Comparison of ENCODE assay signal across 14 cellular contexts in the genomic region with DNA sequence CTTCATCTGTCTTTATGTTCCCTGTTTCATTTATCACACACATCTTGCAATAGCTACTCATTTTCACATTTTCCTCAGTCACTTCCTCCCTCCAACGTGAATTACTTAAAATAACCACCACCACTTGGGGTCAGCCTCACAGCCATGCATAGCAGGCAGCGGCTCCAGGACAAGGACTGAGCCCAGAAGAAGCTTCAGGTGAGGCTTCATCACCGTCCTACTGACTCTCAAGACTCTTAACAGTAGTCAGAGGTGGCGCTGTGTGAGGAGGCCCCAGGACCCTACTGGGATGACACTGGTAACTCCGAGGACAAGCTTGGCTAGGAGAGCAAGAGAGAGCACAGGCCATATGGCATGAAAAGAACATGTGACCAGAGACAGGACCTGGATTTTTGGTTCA. TPM values are rescaled to one million over a fixed set of nuclear protein-coding genes. Genes with fewer than 3 reads are reported as not detected.
DNase-seq lines count a peak whose midpoint lies in the region; ATAC-seq and TF ChIP-seq lines count a peak whose summit lies in the region.
"Had no signal": no experiment of that assay in that cellular context is flagged by ENCODE, and none has a peak within 500 bp of the region (broad histone marks: within the 10 kb centered on the region; RNA-seq: fewer than 3 reads in every experiment).

No MANE protein-coding gene starts in this region.

- no peak overlapping the region for H3K4me3 Mint-ChIP-seq in endodermal cell
- H3K4me3 Mint-ChIP-seq in Calu3 (ENCODE audit: low read depth, unreplicated experiment), result no peak overlapping the region
- H3K4me3 Mint-ChIP-seq: activated CD4-positive, alpha-beta memory T cell treated with anti-CD3 and anti-CD28 coated beads, Interleukin-2, amount 10 ng/mL, durations not matched to agents 7 days and 5 days had no signal

- DNase-seq in G401 (ENCODE audit: low spot score), result peak; percentile 55
- DNase-seq in HCT116 (ENCODE audit: low read depth, low spot score), result no peak
- peak; percentile 65 for DNase-seq in endodermal cell
- DNase-seq in Ammon's horn (ENCODE audit: low spot score), result no peak
- no peak for DNase-seq in Calu3
- no peak for DNase-seq in CD1c-positive myeloid dendritic cell (ENCODE audit: extremely low spot score)
- DNase-seq: activated CD4-positive, alpha-beta memory T cell treated with anti-CD3 and anti-CD28 coated beads, Interleukin-2, amount 10 ng/mL, durations not matched to agents 7 days and 5 days; GOT3; left lung; NCI-H2171 treated with DMSO at 0.1 percent for 48 hours; NK-92 treated with Interleukin-12 subunit alpha and Interleukin-12 subunit beta, amount 100 ng/mL, for 24 hours; SJCRH30 had no signal

- BruUV-seq in HCT116 (replicated peaks; lab: Mats Ljungman, UMichigan) (no TSS peak), Calu3 (replicated peaks; lab: Mats Ljungman, UMichigan) (no TSS peak)

- H3K4me2 ChIP-seq in HCT116 (ENCODE audit: low read length), result no peak overlapping the region
- no peak overlapping the region for H3K4me2 ChIP-seq in OCI-LY3 (ENCODE audit: low read length)

- H3K4me3 ChIP-seq in HCT116 (replicated peaks in 1 of 2; ENCODE audit: low read depth in 1 of 2, low read length in 2 of 2) (no peak overlapping the region), OCI-LY3 (ENCODE audit: low read length) (no peak overlapping the region), endodermal cell (ENCODE audit: low read length) (no peak overlapping the region)
- H3K4me3 ChIP-seq: left lung, SJCRH30 had no signal

- TF ChIP-seq RAD21 in HCT116 (IDR thresholded peaks at IDR 0.05; ENCODE audit: low read depth), result 0 out of 2 replicates have a peak, but pooled peaks have one; percentile 4

- CTCF ChIA-PET in HCT116 (lab: Charles Lee), result no interaction called here
- CTCF ChIA-PET in Calu3 (lab: Charles Lee), result no interaction called here

- H4K20me1 ChIP-seq in HCT116 (ENCODE audit: insufficient read depth), result no peaks in the 10 kb centered on the region
- H4K20me1 ChIP-seq in OCI-LY3 (ENCODE audit: insufficient read depth, low read length), result no peaks in the 10 kb centered on the region

- in situ Hi-C loops in G401 (cut with HindIII; ENCODE audit: low sequenced_read_pairs), result no loop called here

- H3K36me3 ChIP-seq in HCT116 (ENCODE audit: control insufficient read depth in 1 of 2, insufficient read depth in 2 of 2, low read length in 2 of 2), result no peaks in the 10 kb centered on the region
- H3K36me3 ChIP-seq in OCI-LY3 (replicated peaks; ENCODE audit: low read depth, low read length), result no peaks in the 10 kb centered on the region
- no peaks in the 10 kb centered on the region for H3K36me3 ChIP-seq in endodermal cell (ENCODE audit: control insufficient read depth, insufficient read depth, low read length)
- H3K36me3 ChIP-seq: left lung, SJCRH30 had no signal

- H3K4me1 Mint-ChIP-seq in endodermal cell, result peaks cover 15% of the 10 kb centered on the region
- H3K4me1 Mint-ChIP-seq in Calu3 (ENCODE audit: low read depth, unreplicated experiment), result no peaks in the 10 kb centered on the region
- H3K4me1 Mint-ChIP-seq: activated CD4-positive, alpha-beta memory T cell treated with anti-CD3 and anti-CD28 coated beads, Interleukin-2, amount 10 ng/mL, durations not matched to agents 7 days and 5 days had no signal

- TF ChIP-seq CTCF in HCT116 (IDR thresholded peaks at IDR 0.05 in 2 of 3, conservative IDR thresholded peaks at IDR 0.05 in 1 of 3; ENCODE audit: borderline replicate concordance in 1 of 3, insufficient read depth in 1 of 3, low read depth in 2 of 3, low read length in 2 of 3) (no peak), OCI-LY3 (IDR thresholded peaks at IDR 0.05; ENCODE audit: low read depth, low read length) (peak; percentile 35), endodermal cell (conservative IDR thresholded peaks at IDR 0.05) (peak; percentile 57), Calu3 (IDR thresholded peaks at IDR 0.05; ENCODE audit: unreplicated experiment) (no peak)

- no peak overlapping the region for H3K27ac ChIP-seq in HCT116 (ENCODE audit: low read depth, low read length)
- H3K27ac ChIP-seq in OCI-LY3 (ENCODE audit: low read length), result no peak overlapping the region
- H3K27ac ChIP-seq in endodermal cell (ENCODE audit: low read depth, low read length), result no peak overlapping the region
- H3K27ac ChIP-seq: left lung, SJCRH30 had no signal

- H3K9me2 ChIP-seq in HCT116 (ENCODE audit: insufficient read depth), result no peaks in the 10 kb centered on the region

- POLR2A ChIA-PET in HCT116 (lab: Charles Lee), result no interaction called here

- H3K4me1 ChIP-seq in HCT116 (ENCODE audit: control insufficient read depth in 1 of 2, insufficient read depth in 2 of 2, low read length in 2 of 2) (no peaks in the 10 kb centered on the region), OCI-LY3 (ENCODE audit: low read length) (peaks cover 7% of the 10 kb centered on the region), endodermal cell (ENCODE audit: control insufficient read depth, insufficient read depth, low read length) (no peaks in the 10 kb centered on the region)
- H3K4me1 ChIP-seq: left lung, SJCRH30 had no signal

- RAD21 ChIA-PET in HCT116 (lab: Charles Lee; ENCODE audit: low non-redundant PET in 1 of 2, low total read pairs in 2 of 2, uncharacterized antibody in 2 of 2, unreplicated experiment in 2 of 2), result no interaction called here

- H3K9me3 Mint-ChIP-seq in endodermal cell (peaks cover 4% of the 10 kb centered on the region), Calu3 (ENCODE audit: low read depth, unreplicated experiment) (no peaks in the 10 kb centered on the region)
- H3K9me3 Mint-ChIP-seq: activated CD4-positive, alpha-beta memory T cell treated with anti-CD3 and anti-CD28 coated beads, Interleukin-2, amount 10 ng/mL, durations not matched to agents 7 days and 5 days had no signal

- H3K27me3 Mint-ChIP-seq in endodermal cell (ENCODE audit: insufficient read depth), result peaks cover 3% of the 10 kb centered on the region
- no peaks in the 10 kb centered on the region for H3K27me3 Mint-ChIP-seq in Calu3 (ENCODE audit: unreplicated experiment)
- H3K27me3 Mint-ChIP-seq: activated CD4-positive, alpha-beta memory T cell treated with anti-CD3 and anti-CD28 coated beads, Interleukin-2, amount 10 ng/mL, durations not matched to agents 7 days and 5 days had no signal

- no peaks in the 10 kb centered on the region for H3K79me2 ChIP-seq in HCT116 (ENCODE audit: insufficient read depth, low read length)
- no peaks in the 10 kb centered on the region for H3K79me2 ChIP-seq in OCI-LY3 (ENCODE audit: low read length)

- H3K36me3 Mint-ChIP-seq in endodermal cell (ENCODE audit: low read depth) (no peaks in the 10 kb centered on the region), Calu3 (ENCODE audit: insufficient read depth, unreplicated experiment) (no peaks in the 10 kb centered on the region)

- H3K9me3 ChIP-seq in HCT116 (ENCODE audit: control insufficient read depth in 1 of 2, insufficient read depth in 1 of 2, low read depth in 1 of 2, low read length in 2 of 2), result no peaks in the 10 kb centered on the region
- H3K9me3 ChIP-seq in OCI-LY3 (ENCODE audit: insufficient read depth, low read length), result no peaks in the 10 kb centered on the region
- H3K9me3 ChIP-seq in endodermal cell (ENCODE audit: control insufficient read depth, low read length), result no peaks in the 10 kb centered on the region
- H3K9me3 ChIP-seq: left lung, SJCRH30 had no signal

- no peaks in the 10 kb centered on the region for H3K27me3 ChIP-seq in HCT116 (ENCODE audit: insufficient read depth, low read length)
- no peaks in the 10 kb centered on the region for H3K27me3 ChIP-seq in OCI-LY3 (ENCODE audit: low read depth, low read length)
- no peaks in the 10 kb centered on the region for H3K27me3 ChIP-seq in endodermal cell (ENCODE audit: control insufficient read depth, insufficient read depth, low read length, poor library complexity, severe bottlenecking)
- H3K27me3 ChIP-seq: left lung, SJCRH30 had no signal

- TF ChIP-seq POLR2A in HCT116 (IDR thresholded peaks at IDR 0.05; ENCODE audit: borderline replicate concordance, extremely low read depth, insufficient read depth, insufficient read length), result no peak

- no peak overlapping the region for H3K27ac Mint-ChIP-seq in endodermal cell
- no peak overlapping the region for H3K27ac Mint-ChIP-seq in Calu3 (ENCODE audit: unreplicated experiment)
- H3K27ac Mint-ChIP-seq: activated CD4-positive, alpha-beta memory T cell treated with anti-CD3 and anti-CD28 coated beads, Interleukin-2, amount 10 ng/mL, durations not matched to agents 7 days and 5 days had no signal

- H3K9ac ChIP-seq in HCT116 (ENCODE audit: low read length), result no peak overlapping the region
- H3K9ac ChIP-seq in OCI-LY3 (ENCODE audit: low read length), result no peak overlapping the region
- H3K9ac ChIP-seq in endodermal cell (ENCODE audit: extremely low read depth, low read length, poor library complexity, severe bottlenecking), result no peak overlapping the region

- 78 to 90% methylated on average over 4 to 5 of the region's 5 CpGs for WGBS in endodermal cell (ENCODE audit: insufficient coverage in 1 of 2, insufficient read length in 1 of 2), 2 experiments

- intact Hi-C loops in HCT116 (cut with micrococcal nuclease) (no loop called here), Calu3 (cut with micrococcal nuclease; ENCODE audit: unreplicated experiment) (no loop called here)

- H2AFZ ChIP-seq in HCT116 (ENCODE audit: low read depth, low read length, poor library complexity, severe bottlenecking) (no peak overlapping the region), OCI-LY3 (ENCODE audit: low read depth, low read length) (no peak overlapping the region)

- ATAC-seq in HCT116 (peak; percentile 42; the same call in 1 of the 2 replicates), GM19328 (IDR thresholded peaks at IDR 0.05; ENCODE audit: unreplicated experiment) (no peak)
- ATAC-seq: left lung had no signal

TF ChIP-seq in HCT116, 20 proteins besides CTCF, POLR2A, EP300 and RAD21:
- TF ChIP-seq, protein P1, sequence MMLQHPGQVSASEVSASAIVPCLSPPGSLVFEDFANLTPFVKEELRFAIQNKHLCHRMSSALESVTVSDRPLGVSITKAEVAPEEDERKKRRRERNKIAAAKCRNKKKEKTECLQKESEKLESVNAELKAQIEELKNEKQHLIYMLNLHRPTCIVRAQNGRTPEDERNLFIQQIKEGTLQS (IDR thresholded peaks at IDR 0.05), result no peak
- TF ChIP-seq, protein P2, sequence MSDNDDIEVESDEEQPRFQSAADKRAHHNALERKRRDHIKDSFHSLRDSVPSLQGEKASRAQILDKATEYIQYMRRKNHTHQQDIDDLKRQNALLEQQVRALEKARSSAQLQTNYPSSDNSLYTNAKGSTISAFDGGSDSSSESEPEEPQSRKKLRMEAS (IDR thresholded peaks at IDR 0.05), result no peak
- no peak for TF ChIP-seq SIN3A (IDR thresholded peaks at IDR 0.05; ENCODE audit: low read depth)

RNA-seq across cellular contexts. Expression of a gene that starts 15.5 kb away (rescaled TPM):
- total RNA-seq in G401 (2014; rRNA removed; shearing (Covaris generic)), result not detected in 2 replicates
- total RNA-seq in HCT116 (2021; ENCODE audit: unreplicated experiment) (0.54 TPM), endodermal cell (under 1 TPM; 0.24 to 0.73 TPM), Calu3 (2022) (0.02 TPM in 1 of 2 replicates, not detected in the other)
- 0.16 and 0.25 TPM in 2 replicates for polyA plus RNA-seq in HCT116 (2012)
- polyA plus RNA-seq in endodermal cell (2013, experiment 1 of 2), result 0.64 TPM
- 0.46 TPM for polyA plus RNA-seq in endodermal cell (2013, experiment 2 of 2)
- total RNA-seq: activated CD4-positive, alpha-beta memory T cell treated with anti-CD3 and anti-CD28 coated beads, Interleukin-2, amount 10 ng/mL, durations not matched to agents 7 days and 5 days had no signal

Comparison
In these comparisons a context has a peak if more than half of its experiments do, and no peak if none do; other contexts are left out.
1. DNase-seq: peak in G401 (single experiment) and endodermal cell (single experiment); none in HCT116 (single experiment), Ammon's horn (single experiment), Calu3 (single experiment) and CD1c-positive myeloid dendritic cell (single experiment).
2. CTCF ChIP-seq: peak in OCI-LY3 (single experiment) and endodermal cell (single experiment); none in HCT116 (0 of 3) and Calu3 (single experiment).